In genomic region chr14:94636744-94637412, GRCh38 we compare ENCODE assay signal across 14 cellular contexts. TPM values are rescaled to one million over a fixed set of nuclear protein-coding genes. Genes with fewer than 3 reads are reported as not detected.
DNase-seq lines count a peak whose midpoint lies in the region; TF ChIP-seq lines count a peak whose summit lies in the region.
"Had no signal": no experiment of that assay in that cellular context is flagged by ENCODE, and none has a peak within 500 bp of the region (broad histone marks: within the 10 kb centered on the region; RNA-seq: fewer than 3 reads in every experiment).

No MANE protein-coding gene starts in this region.

- no peaks in the 10 kb centered on the region for H3K4me1 Mint-ChIP-seq in activated CD4-positive, alpha-beta T cell treated with anti-CD3 and anti-CD28 coated beads, Interleukin-2, amount 10 ng/mL, durations not matched to agents 7 days and 5 days

- no peak overlapping the region for H3K4me3 Mint-ChIP-seq in activated CD4-positive, alpha-beta T cell treated with anti-CD3 and anti-CD28 coated beads, Interleukin-2, amount 10 ng/mL, durations not matched to agents 7 days and 5 days
- H3K4me3 Mint-ChIP-seq: activated T-cell treated with anti-CD3 and anti-CD28 coated beads, Interleukin-2, amount 50 U/mL, for 24 hours had no signal

- no peaks in the 10 kb centered on the region for H3K27me3 Mint-ChIP-seq in activated CD4-positive, alpha-beta T cell treated with anti-CD3 and anti-CD28 coated beads, Interleukin-2, amount 10 ng/mL, durations not matched to agents 7 days and 5 days

- CTCF ChIA-PET in activated CD4-positive, alpha-beta T cell treated with anti-CD3 and anti-CD28 coated beads, Interleukin-2, amount 10 ng/mL, durations not matched to agents 7 days and 5 days (lab: Charles Lee) = no interaction called here

- no peaks in the 10 kb centered on the region for H3K4me1 ChIP-seq in esophagus squamous epithelium
- H3K4me1 ChIP-seq: spleen, upper lobe of right lung had no signal

- no peak for TF ChIP-seq CTCF in esophagus squamous epithelium (IDR thresholded peaks at IDR 0.05)

- 73 to 74% methylated on average over 1 to 2 of the region's 2 CpGs for WGBS in esophagus squamous epithelium, 2 donors

- DNase-seq in SIG-M5 treated with dmso at 0.1 percent for 504 hours (lab: John Stamatoyannopoulos, UW; ENCODE audit: unreplicated experiment) = peak; percentile 1
- no peak for DNase-seq in SIG-M5 (lab: John Stamatoyannopoulos, UW)
- DNase-seq in NCI-H69 (lab: John Stamatoyannopoulos, UW) = peak; percentile 7
- peak; percentile 1 to 4 for DNase-seq in erythroblast (lab: John Stamatoyannopoulos, UW)
- peak; percentile 11 for DNase-seq in renal cortical epithelial cell (ENCODE audit: low read depth)
- no peak for DNase-seq in hippocampal formation (lab: John Stamatoyannopoulos, UW)
- DNase-seq in esophagus squamous epithelium (lab: John Stamatoyannopoulos, UW) = no peak
- no peak for DNase-seq in activated CD4-positive, alpha-beta T cell treated with anti-CD3 and anti-CD28 coated beads, Interleukin-2, amount 10 ng/mL, durations not matched to agents 7 days and 5 days
- DNase-seq: activated T-cell treated with anti-CD3 and anti-CD28 coated beads, Interleukin-2, amount 50 U/mL, for 24 hours; caudate nucleus; GF-D8; spleen; upper lobe of right lung had no signal

- no peak overlapping the region for H3K27ac Mint-ChIP-seq in activated CD4-positive, alpha-beta T cell treated with anti-CD3 and anti-CD28 coated beads, Interleukin-2, amount 10 ng/mL, durations not matched to agents 7 days and 5 days
- H3K27ac Mint-ChIP-seq: activated T-cell treated with anti-CD3 and anti-CD28 coated beads, Interleukin-2, amount 50 U/mL, for 24 hours had no signal

- POLR2A ChIA-PET in activated CD4-positive, alpha-beta T cell treated with anti-CD3 and anti-CD28 coated beads, Interleukin-2, amount 10 ng/mL, durations not matched to agents 7 days and 5 days (lab: Charles Lee) = no interaction called here

- TF ChIP-seq POLR2A in erythroblast (IDR thresholded peaks at IDR 0.05; ENCODE audit: low read length) = no peak
- no peak for TF ChIP-seq POLR2A in esophagus squamous epithelium (IDR thresholded peaks at IDR 0.05)

- no peak overlapping the region for H3K27ac ChIP-seq in esophagus squamous epithelium
- H3K27ac ChIP-seq: spleen, upper lobe of right lung had no signal

- H3K36me3 ChIP-seq in esophagus squamous epithelium = no peaks in the 10 kb centered on the region
- H3K36me3 ChIP-seq: spleen, upper lobe of right lung had no signal

- intact Hi-C loops in esophagus squamous epithelium (cut with DNase I) = no loop called here

- no peak overlapping the region for H3K4me3 ChIP-seq in esophagus squamous epithelium
- H3K4me3 ChIP-seq: spleen, upper lobe of right lung had no signal

- H3K27me3 ChIP-seq in esophagus squamous epithelium = peaks cover 0 to 25% (median 0%) of the 10 kb centered on the region in 4 donors
- H3K27me3 ChIP-seq: upper lobe of right lung had no signal

- H3K36me3 Mint-ChIP-seq in activated CD4-positive, alpha-beta T cell treated with anti-CD3 and anti-CD28 coated beads, Interleukin-2, amount 10 ng/mL, durations not matched to agents 7 days and 5 days (ENCODE audit: low read depth) = no peaks in the 10 kb centered on the region

- no peaks in the 10 kb centered on the region for H3K9me3 ChIP-seq in esophagus squamous epithelium
- H3K9me3 ChIP-seq: spleen, upper lobe of right lung had no signal

- H3K9me3 Mint-ChIP-seq in activated CD4-positive, alpha-beta T cell treated with anti-CD3 and anti-CD28 coated beads, Interleukin-2, amount 10 ng/mL, durations not matched to agents 7 days and 5 days = no peaks in the 10 kb centered on the region
- H3K9me3 Mint-ChIP-seq: activated T-cell treated with anti-CD3 and anti-CD28 coated beads, Interleukin-2, amount 50 U/mL, for 24 hours had no signal

RNA-seq across cellular contexts. Expression of gene SERPINA3, which starts 24.7 kb away (rescaled TPM):
- total RNA-seq in renal cortical epithelial cell (6.1 and 46.4 TPM in 2 replicates), esophagus squamous epithelium (100 to 1,000 TPM in 1 of 4 donors, 10 to 100 TPM in 2, 1 to 10 TPM in 1; 3.3 to 223 (median 54.8) TPM)
- not detected for total RNA-seq in activated CD4-positive, alpha-beta T cell treated with anti-CD3 and anti-CD28 coated beads, Interleukin-2, amount 10 ng/mL, durations not matched to agents 7 days and 5 days

RNA-seq across cellular contexts. Expression of gene SERPINA5, which starts 55.7 kb away (rescaled TPM):
- total RNA-seq in renal cortical epithelial cell = 0.35 and 15.5 TPM in 2 replicates
- total RNA-seq in esophagus squamous epithelium = under 1 TPM in 3 of 4 donors, not detected in 1; 0.12 to 0.38 (median 0.35) TPM
- total RNA-seq in activated CD4-positive, alpha-beta T cell treated with anti-CD3 and anti-CD28 coated beads, Interleukin-2, amount 10 ng/mL, durations not matched to agents 7 days and 5 days = not detected
- total RNA-seq: myocyte had no signal

Comparison
In these comparisons a context has a peak if more than half of its experiments do, and no peak if none do; other contexts are left out.
1. DNase-seq: peak in SIG-M5 treated with dmso at 0.1 percent for 504 hours (single experiment), NCI-H69 (single experiment), erythroblast (2 of 2) and renal cortical epithelial cell (single experiment); none in SIG-M5 (single experiment), hippocampal formation (0 of 2), esophagus squamous epithelium (single experiment) and activated CD4-positive, alpha-beta T cell treated with anti-CD3 and anti-CD28 coated beads, Interleukin-2, amount 10 ng/mL, durations not matched to agents 7 days and 5 days (single experiment).